Comparison of ENCODE assay signal across 10 cellular contexts in genomic region chr2:241009191-241009590, GRCh38. TPM values are rescaled to one million over a fixed set of nuclear protein-coding genes. Genes with fewer than 3 reads are reported as not detected.
DNase-seq lines count a peak whose midpoint lies in the region; ATAC-seq and TF ChIP-seq lines count a peak whose summit lies in the region.
"Had no signal": no experiment of that assay in that cellular context is flagged by ENCODE, and none has a peak within 500 bp of the region (broad histone marks: within the 10 kb centered on the region; RNA-seq: fewer than 3 reads in every experiment).

No MANE protein-coding gene starts in this region.

- H4K5ac ChIP-seq in H9 (ENCODE audit: insufficient read length, low read depth, low read length) = no peak overlapping the region

- no peak for TF ChIP-seq POLR2A in spleen (IDR thresholded peaks at IDR 0.05)

- no peak overlapping the region for H3T11ph ChIP-seq in H9 (ENCODE audit: low read length)

- H4K91ac ChIP-seq in H9 (ENCODE audit: insufficient read length, low read depth, low read length) = no peak overlapping the region

- H3K23ac ChIP-seq in H9 (ENCODE audit: insufficient read length, low read depth, low read length) = no peak overlapping the region

- no peak overlapping the region for H2BK12ac ChIP-seq in H9 (ENCODE audit: insufficient read length, low read depth, low read length)

- H3K27me3 Mint-ChIP-seq in H9 (ENCODE audit: low read depth) = peaks cover 22% of the 10 kb centered on the region

- H3K36me3 Mint-ChIP-seq in H9 (ENCODE audit: insufficient read depth in 1 of 3, low read depth in 3 of 3) = peaks cover 7 to 13% (median 8%) of the 10 kb centered on the region in 3 experiments; a peak in 5 of 7 replicates

- H2AFZ ChIP-seq in H9 (ENCODE audit: low read length) = no peak overlapping the region

- peaks cover 22% of the 10 kb centered on the region in 2 experiments for H3K9me3 Mint-ChIP-seq in H9

- no peak overlapping the region for H2AK5ac ChIP-seq in H9 (ENCODE audit: insufficient read length, low read length)

- DNase-seq in H9 (no peak), spleen (no peak), SHP77 (lab: John Stamatoyannopoulos, UW) (no peak), NCI-H510A (lab: John Stamatoyannopoulos, UW) (no peak)
- DNase-seq: effector CD4-positive, alpha-beta T cell; GF-D8 had no signal

- no peak overlapping the region for H3K4ac ChIP-seq in H9 (ENCODE audit: low read depth, low read length)

- no peaks in the 10 kb centered on the region for H3K79me2 ChIP-seq in H9 (ENCODE audit: insufficient read depth, low read length)

- peak overlapping the region in 1 of 2 experiments; percentile 44; a peak in 2 of 5 replicates for H3K4me3 Mint-ChIP-seq in H9

- H3K36me3 ChIP-seq in iPS-15b (ENCODE audit: control insufficient read depth, insufficient read depth, low read length) = no peaks in the 10 kb centered on the region
- H3K36me3 ChIP-seq in spleen = no peaks in the 10 kb centered on the region

- H4K20me1 ChIP-seq in H9 (ENCODE audit: control insufficient read depth, insufficient read depth, insufficient read length) = no peaks in the 10 kb centered on the region

- no peak for ATAC-seq in HG02885 (IDR thresholded peaks at IDR 0.05; ENCODE audit: poor library complexity, unreplicated experiment)

- H3K27ac ChIP-seq in H9 (ENCODE audit: insufficient read length, low read depth, low read length) (no peak overlapping the region), VCaP (peak overlapping the region; percentile 97), spleen (peak overlapping the region in 7 of 8 donors; percentile 53 to 78 (median 74))

- no peak overlapping the region for H3K4me2 ChIP-seq in H9 (ENCODE audit: insufficient read depth, insufficient read length, low read length)

- H3K23me2 ChIP-seq in H9 (ENCODE audit: insufficient read length, low read depth, low read length, poor library complexity, severe bottlenecking) = peaks cover 5% of the 10 kb centered on the region

- H3K18ac ChIP-seq in H9 (ENCODE audit: insufficient read length, low read depth, low read length) = no peak overlapping the region

- H4K8ac ChIP-seq in H9 (replicated peaks; ENCODE audit: insufficient read length, low read depth, low read length) = no peak overlapping the region

- intact Hi-C loops in spleen (cut with DNase I; ENCODE audit: low total_unique reads) = no loop called here

- H3K4me3 ChIP-seq in iPS-15b (ENCODE audit: low read depth, low read length) = no peak overlapping the region
- H3K4me3 ChIP-seq in spleen = peak overlapping the region in 2 of 8 donors; percentile 16 to 49

- WGBS in H9 (ENCODE audit: extremely low coverage, insufficient read length, low lambda C conversion rate) = no CpG with 5 or more reads among the region's 2 CpGs
- 63 to 90% (median 75%) methylated on average over 2 of the region's 2 CpGs for WGBS in spleen, 5 donors

- peaks cover 17% of the 10 kb centered on the region in 2 experiments for H3K4me1 Mint-ChIP-seq in H9

- no peak overlapping the region for H2BK20ac ChIP-seq in H9 (ENCODE audit: low read depth, low read length, poor library complexity, severe bottlenecking)

- H3K27me3 ChIP-seq in H9 (ENCODE audit: insufficient read depth, low read length) (no peaks in the 10 kb centered on the region), iPS-15b (ENCODE audit: control insufficient read depth, insufficient read depth, low read length) (no peaks in the 10 kb centered on the region), spleen (replicated peaks in 1 of 7) (peaks cover 0 to 38% (median 0%) of the 10 kb centered on the region in 7 donors)

- no peak overlapping the region for H3K56ac ChIP-seq in H9 (ENCODE audit: insufficient read length, low read depth, low read length)

- no peak overlapping the region for H2BK5ac ChIP-seq in H9 (ENCODE audit: insufficient read length, low read length)

- TF ChIP-seq CTCF in H9 (conservative IDR thresholded peaks at IDR 0.05) (no peak), VCaP (conservative IDR thresholded peaks at IDR 0.05) (no peak), spleen (IDR thresholded peaks at IDR 0.05 in 8 of 11, conservative IDR thresholded peaks at IDR 0.05 in 3 of 11) (no peak)

- no peak overlapping the region for H2BK120ac ChIP-seq in H9 (ENCODE audit: low read depth, low read length, poor library complexity, severe bottlenecking)

- peak overlapping the region; percentile 21; the same call in 1 of the 2 replicates for H3K14ac ChIP-seq in H9 (ENCODE audit: insufficient read depth, low read length)

- no peaks in the 10 kb centered on the region for H3K79me1 ChIP-seq in H9 (ENCODE audit: insufficient read depth, low read depth, low read length, poor library complexity, severe bottlenecking)

- H3K9me3 ChIP-seq in H9 (ENCODE audit: control insufficient read depth, low read depth, low read length) (no peaks in the 10 kb centered on the region), iPS-15b (ENCODE audit: control insufficient read depth, insufficient read depth, low read length) (no peaks in the 10 kb centered on the region), spleen (peaks cover 4 to 23% (median 18%) of the 10 kb centered on the region in 8 donors)

- peak overlapping the region in 1 of 3 experiments; percentile 85; a peak in 1 of 7 replicates for H3K27ac Mint-ChIP-seq in H9
- H3K27ac Mint-ChIP-seq: immature natural killer cell had no signal

- H3K4me1 ChIP-seq in H9 (ENCODE audit: insufficient read depth, low read length) = no peaks in the 10 kb centered on the region; the same call in 1 of the 2 replicates
- H3K4me1 ChIP-seq in iPS-15b (ENCODE audit: control insufficient read depth, insufficient read depth, low read length) = peaks cover 5% of the 10 kb centered on the region
- H3K4me1 ChIP-seq in spleen = peaks cover 17 to 42% (median 29%) of the 10 kb centered on the region in 6 donors

- H3K9ac ChIP-seq in H9 (ENCODE audit: extremely low read depth, insufficient read length, low read length) = no peak overlapping the region
- H3K9ac ChIP-seq in iPS-15b (ENCODE audit: low read depth, low read length) = peak overlapping the region; percentile 56

- H2BK15ac ChIP-seq in H9 (ENCODE audit: low read depth, low read length) = no peak overlapping the region

RNA-seq across cellular contexts. Expression of gene SNED1, which starts 10.8 kb away (rescaled TPM):
- 1.8 and 2.5 TPM in 2 replicates for total RNA-seq in H9 (2021)
- 10 to 100 TPM; 41.2 to 85.3 (median 66.2) TPM for total RNA-seq in spleen
- 1 to 10 TPM; 2.6 to 9.5 (median 4.6) TPM for polyA plus RNA-seq in spleen

Comparison
In these comparisons a context has a peak if more than half of its experiments do, and no peak if none do; other contexts are left out.
1. RNA of gene SNED1, which starts 10.8 kb away (total RNA-seq): 41.2 to 85.3 TPM in spleen; 1.8 to 2.5 TPM in H9; every median in the first group is over 10 times any median in the second.